Comparison of ENCODE assay signal across 8 cellular contexts in the genomic region with DNA sequence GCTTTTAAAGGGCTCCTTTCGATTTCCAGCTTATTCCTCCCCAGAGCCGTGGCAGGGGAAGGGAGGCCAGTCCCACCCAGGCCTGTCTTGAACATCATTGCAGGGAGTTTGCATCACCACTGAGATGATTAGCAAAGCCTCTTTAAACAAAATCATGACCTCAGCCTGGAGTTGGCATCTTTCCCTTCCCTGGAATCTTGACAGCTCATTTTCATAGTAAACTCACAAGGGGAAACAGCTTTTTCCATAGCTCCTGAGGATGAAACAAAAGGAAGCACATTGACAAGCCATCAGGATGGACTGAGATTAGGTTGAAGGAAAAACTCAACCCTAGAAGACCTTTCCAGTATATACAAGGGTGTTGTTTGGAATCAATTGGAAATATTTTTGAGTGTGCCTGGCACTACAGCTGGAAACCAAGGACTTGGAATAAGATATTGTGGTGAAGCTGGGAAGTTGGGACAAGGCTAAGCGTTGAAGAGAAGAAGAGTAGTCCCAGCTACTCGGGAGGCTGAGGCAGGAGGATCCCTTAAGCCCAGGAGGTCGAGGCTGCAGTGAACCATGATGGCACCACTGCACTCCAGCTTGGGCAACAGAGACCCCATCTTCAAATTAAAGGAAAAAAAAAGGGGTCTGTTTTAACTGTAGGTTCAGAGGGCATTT. TPM values are rescaled to one million over a fixed set of nuclear protein-coding genes. Genes with fewer than 3 reads are reported as not detected.
DNase-seq lines count a peak whose midpoint lies in the region; ATAC-seq, FAIRE-seq and TF ChIP-seq lines count a peak whose summit lies in the region.

No MANE protein-coding gene starts in this region.

- peaks cover 38% of the 10 kb centered on the region for H3K27me3 Mint-ChIP-seq in activated CD8-positive, alpha-beta T cell treated with anti-CD3 and anti-CD28 coated beads, Interleukin-2, amount 10 ng/mL, durations not matched to agents 7 days and 5 days (ENCODE audit: low read depth)

- POLR2A ChIA-PET in activated CD8-positive, alpha-beta T cell treated with anti-CD3 and anti-CD28 coated beads, Interleukin-2, amount 10 ng/mL, durations not matched to agents 7 days and 5 days (lab: Charles Lee) = no interaction called here

- H3K9me3 Mint-ChIP-seq in activated CD8-positive, alpha-beta T cell treated with anti-CD3 and anti-CD28 coated beads, Interleukin-2, amount 10 ng/mL, durations not matched to agents 7 days and 5 days (ENCODE audit: insufficient read depth) = no peaks in the 10 kb centered on the region

- H3K27me3 ChIP-seq in bronchial epithelial cell (ENCODE audit: control insufficient read depth, insufficient read depth, low read length) (no peaks in the 10 kb centered on the region), testis (no peaks in the 10 kb centered on the region)

- WGBS in testis, 2 donors = 76 to 84% methylated on average over 5 of the region's 5 CpGs

- TF ChIP-seq CTCF in bronchial epithelial cell (IDR thresholded peaks at IDR 0.05; ENCODE audit: insufficient read depth, low read length, severe bottlenecking) (no peak), testis (IDR thresholded peaks at IDR 0.05) (no peak)

- no peak overlapping the region for H3K27ac Mint-ChIP-seq in activated CD8-positive, alpha-beta T cell treated with anti-CD3 and anti-CD28 coated beads, Interleukin-2, amount 10 ng/mL, durations not matched to agents 7 days and 5 days

- TF ChIP-seq POLR2A in testis (IDR thresholded peaks at IDR 0.05) = no peak

- H3K27ac ChIP-seq in testis = peak overlapping the region in 1 of 2 donors; percentile 51

- DNase-seq in HS-5 (ENCODE audit: low read depth) (peak; percentile 99), bronchial epithelial cell (ENCODE audit: low read depth) (peak; percentile 96), left kidney (ENCODE audit: low read depth, low spot score) (peak; percentile 15), testis (peak; percentile 69), NCI-H1417 treated with DMSO at 0.1 percent for 48 hours (lab: John Stamatoyannopoulos, UW) (no peak), DMS53 treated with DMSO at 0.1 percent for 48 hours (lab: John Stamatoyannopoulos, UW; ENCODE audit: unreplicated experiment) (no peak), NCI-H1694 (lab: John Stamatoyannopoulos, UW) (no peak)
- DNase-seq in activated CD8-positive, alpha-beta T cell treated with anti-CD3 and anti-CD28 coated beads, Interleukin-2, amount 10 ng/mL, durations not matched to agents 7 days and 5 days = no peak

- no peak overlapping the region for H3K4me3 Mint-ChIP-seq in activated CD8-positive, alpha-beta T cell treated with anti-CD3 and anti-CD28 coated beads, Interleukin-2, amount 10 ng/mL, durations not matched to agents 7 days and 5 days

- FAIRE-seq in bronchial epithelial cell (lab: Jason Lieb, UNC) = no peak

- intact Hi-C loops in testis (cut with DNase I; ENCODE audit: low total_unique reads) = no loop called here

- no peaks in the 10 kb centered on the region for H3K36me3 ChIP-seq in bronchial epithelial cell (ENCODE audit: control insufficient read depth, insufficient read depth, low read length)
- H3K36me3 ChIP-seq in testis (ENCODE audit: low read depth, missing control alignments) = no peaks in the 10 kb centered on the region

- peaks cover 16% of the 10 kb centered on the region for H3K4me1 ChIP-seq in testis

- H3K9me3 ChIP-seq in testis = no peaks in the 10 kb centered on the region

- CTCF ChIA-PET in activated CD8-positive, alpha-beta T cell treated with anti-CD3 and anti-CD28 coated beads, Interleukin-2, amount 10 ng/mL, durations not matched to agents 7 days and 5 days (lab: Charles Lee) = no interaction called here

- H3K4me1 Mint-ChIP-seq in activated CD8-positive, alpha-beta T cell treated with anti-CD3 and anti-CD28 coated beads, Interleukin-2, amount 10 ng/mL, durations not matched to agents 7 days and 5 days (ENCODE audit: low read depth) = peaks cover 9% of the 10 kb centered on the region

- no peak for ATAC-seq in activated CD8-positive, alpha-beta T cell treated with anti-CD3 and anti-CD28 coated beads, Interleukin-2, amount 10 ng/mL, durations not matched to agents 7 days and 5 days

- no peaks in the 10 kb centered on the region for H3K36me3 Mint-ChIP-seq in activated CD8-positive, alpha-beta T cell treated with anti-CD3 and anti-CD28 coated beads, Interleukin-2, amount 10 ng/mL, durations not matched to agents 7 days and 5 days (ENCODE audit: low read depth)

- H3K4me3 ChIP-seq in bronchial epithelial cell (ENCODE audit: low read depth, low read length) (no peak overlapping the region), testis (no peak overlapping the region)

RNA-seq across cellular contexts. Expression of a gene that starts 3.1 kb away (rescaled TPM):
- total RNA-seq in bronchial epithelial cell = 41.1 and 42.1 TPM in 2 replicates
- 10 to 100 TPM; 49.6 to 57.1 TPM for total RNA-seq in testis
- 105 TPM for polyA plus RNA-seq in testis (ENCODE audit: insufficient read depth, low read depth, low replicate concordance)
- total RNA-seq in activated CD8-positive, alpha-beta T cell treated with anti-CD3 and anti-CD28 coated beads, Interleukin-2, amount 10 ng/mL, durations not matched to agents 7 days and 5 days = not detected

RNA-seq across cellular contexts. Expression of a gene that starts 35.2 kb away (rescaled TPM):
- total RNA-seq in bronchial epithelial cell (0.79 and 1.3 TPM in 2 replicates), testis (1 to 10 TPM; 4.5 to 6.5 TPM)
- 6.1 TPM for polyA plus RNA-seq in testis (ENCODE audit: insufficient read depth, low read depth, low replicate concordance)
- not detected for total RNA-seq in activated CD8-positive, alpha-beta T cell treated with anti-CD3 and anti-CD28 coated beads, Interleukin-2, amount 10 ng/mL, durations not matched to agents 7 days and 5 days

RNA-seq across cellular contexts. Expression of a gene that starts 35.6 kb away (rescaled TPM):
- total RNA-seq in bronchial epithelial cell (4.7 and 5.5 TPM in 2 replicates), testis (10 to 100 TPM; 19.9 to 35.4 TPM)
- polyA plus RNA-seq in testis (ENCODE audit: insufficient read depth, low read depth, low replicate concordance) = 22.4 TPM
- total RNA-seq in activated CD8-positive, alpha-beta T cell treated with anti-CD3 and anti-CD28 coated beads, Interleukin-2, amount 10 ng/mL, durations not matched to agents 7 days and 5 days = not detected

Comparison
In these comparisons a context has a peak if more than half of its experiments do, and no peak if none do; other contexts are left out.
1. DNase-seq: peak in HS-5 (single experiment), bronchial epithelial cell (single experiment), left kidney (single experiment) and testis (single experiment); none in activated CD8-positive, alpha-beta T cell treated with anti-CD3 and anti-CD28 coated beads, Interleukin-2, amount 10 ng/mL, durations not matched to agents 7 days and 5 days (single experiment), NCI-H1417 treated with DMSO at 0.1 percent for 48 hours (single experiment), DMS53 treated with DMSO at 0.1 percent for 48 hours (single experiment) and NCI-H1694 (single experiment).
2. RNA of a gene that starts 3.1 kb away (total RNA-seq): 49.6 to 57.1 TPM in testis and 41.1 to 42.1 TPM in bronchial epithelial cell; not detected in activated CD8-positive, alpha-beta T cell treated with anti-CD3 and anti-CD28 coated beads, Interleukin-2, amount 10 ng/mL, durations not matched to agents 7 days and 5 days; every median in the first group is over 10 times any median in the second.